ENCODE assay signal across 24 cellular contexts in genomic region chr18:28960146-28960545, GRCh38.
DNase-seq lines count a peak whose midpoint lies in the region; TF ChIP-seq lines count a peak whose summit lies in the region.
"Had no signal": no experiment of that assay in that cellular context is flagged by ENCODE, and none has a peak within 500 bp of the region (broad histone marks: within the 10 kb centered on the region; RNA-seq: fewer than 3 reads in every experiment).

No MANE protein-coding gene starts in this region.

- peak; percentile 22 for DNase-seq in HS-5 (ENCODE audit: low read depth)
- DNase-seq in amniotic epithelial cell (ENCODE audit: low read depth), result peak; percentile 8
- DNase-seq in fibroblast of lung (ENCODE audit: low read depth in 2 of 2), result peak; percentile 46 to 68
- peak; percentile 14 for DNase-seq in stromal cell of bone marrow (ENCODE audit: low read depth)
- DNase-seq in HuH-7 (ENCODE audit: low spot score), result no peak
- DNase-seq in NCI-H146 (lab: John Stamatoyannopoulos, UW), result no peak
- DNase-seq in activated effector memory CD4-positive, alpha-beta T cell treated with Interleukin-2 at 50 U/mL for 16 hours, result no peak
- DNase-seq: activated B cell treated with CpG ODN at 0.5 μM for 24 hours; activated CD4-positive, alpha-beta T cell treated with anti-CD3 and anti-CD28 coated beads, Interleukin-2, amount 50 U/mL, for 48 hours; activated CD8-positive, alpha-beta memory T cell treated with anti-CD3 and anti-CD28 coated beads, Interleukin-2, amount 50 U/mL, for 48 hours; activated effector memory CD4-positive, alpha-beta T cell treated with anti-CD3 and anti-CD28 coated beads, Interleukin-2, amount 50 U/mL, for 16 hours; caudate nucleus; CD8-positive, alpha-beta memory T cell; DMS153; GF-D8; mucosa of descending colon; NCI-H1417; NCI-H524; NK-92 treated with Interleukin-12 subunit alpha and Interleukin-12 subunit beta, amount 100 ng/mL, for 24 hours; small intestine; stimulated activated CD4-positive, alpha-beta T cell treated with anti-CD3 and anti-CD28 coated beads, Interleukin-2, amount 100 ng/mL, for 24 hours; T-helper 9 cell; thyroid gland had no signal

- no peaks in the 10 kb centered on the region for H4K20me1 ChIP-seq in fibroblast of lung (ENCODE audit: control insufficient read depth, extremely low read depth, insufficient read depth, low read length)

- no peak overlapping the region for H3K9ac ChIP-seq in fibroblast of lung (ENCODE audit: insufficient read depth, low read length)

- no peaks in the 10 kb centered on the region for H3K4me1 ChIP-seq in fibroblast of lung (ENCODE audit: control insufficient read depth, extremely low read depth, insufficient read depth, low read length)
- H3K4me1 ChIP-seq: thyroid gland had no signal

- H3K36me3 ChIP-seq in fibroblast of lung (ENCODE audit: control insufficient read depth, insufficient read depth, low read length), result no peaks in the 10 kb centered on the region
- H3K36me3 ChIP-seq: thyroid gland had no signal

- no peak overlapping the region for H3K4me2 ChIP-seq in fibroblast of lung (ENCODE audit: extremely low read depth, insufficient read depth, low read length)

- H2AFZ ChIP-seq in fibroblast of lung (ENCODE audit: low read length), result no peak overlapping the region

- no peaks in the 10 kb centered on the region for H3K9me3 ChIP-seq in fibroblast of lung (ENCODE audit: control insufficient read depth, insufficient read depth, low read depth, low read length)
- H3K9me3 ChIP-seq: thyroid gland had no signal

- H3K79me2 ChIP-seq in fibroblast of lung (ENCODE audit: control insufficient read depth, insufficient read depth, low read length), result no peaks in the 10 kb centered on the region

- no peak overlapping the region for H3K27ac ChIP-seq in fibroblast of lung (ENCODE audit: insufficient read depth, low read length)
- H3K27ac ChIP-seq: epithelial cell of prostate, thyroid gland had no signal

- no peaks in the 10 kb centered on the region for H3K27me3 ChIP-seq in fibroblast of lung (ENCODE audit: control insufficient read depth, insufficient read depth, low read length)
- H3K27me3 ChIP-seq: thyroid gland had no signal

- TF ChIP-seq CTCF in fibroblast of lung (conservative IDR thresholded peaks at IDR 0.05 in 1 of 2, IDR thresholded peaks at IDR 0.05 in 1 of 2; ENCODE audit: low read depth in 1 of 2, low read length in 2 of 2), result no peak

- no peak overlapping the region for H3K4me3 ChIP-seq in fibroblast of lung (replicated peaks in 1 of 4; ENCODE audit: control extremely low read depth in 1 of 4, insufficient read depth in 1 of 4, low read depth in 3 of 4, low read length in 4 of 4)
- H3K4me3 ChIP-seq: mucosa of descending colon, thyroid gland had no signal

Comparison
In these comparisons a context has a peak if more than half of its experiments do, and no peak if none do; other contexts are left out.
1. DNase-seq: peak in HS-5 (single experiment), amniotic epithelial cell (single experiment), fibroblast of lung (2 of 2) and stromal cell of bone marrow (single experiment); none in HuH-7 (single experiment), NCI-H146 (single experiment) and activated effector memory CD4-positive, alpha-beta T cell treated with Interleukin-2 at 50 U/mL for 16 hours (single experiment).